8 cellular contexts compared by ENCODE assay signal in genomic region chr19:8389891-8390616, GRCh38. TPM values are rescaled to one million over a fixed set of nuclear protein-coding genes. Genes with fewer than 3 reads are reported as not detected.
A peak's percentile ranks its signal among the peaks of the same experiment; 100 is the strongest.
DNase-seq lines count a peak whose midpoint lies in the region; ATAC-seq and TF ChIP-seq lines count a peak whose summit lies in the region.

TSS of gene RAB11B (plus strand) at chr19:8390360. CDS start at chr19:8390417, 57 bp downstream.

- TF ChIP-seq CTCF in VCaP (conservative IDR thresholded peaks at IDR 0.05) (no peak), breast epithelium (IDR thresholded peaks at IDR 0.05) (peak in 2 of 3 donors; percentile 5 to 15)

- H2AFZ ChIP-seq in ACC112 (ENCODE audit: low read length, unreplicated experiment): peak within 1 kb of the TSS; percentile 62

- H3K9ac ChIP-seq in iPS-18a (ENCODE audit: low read length): peak within 1 kb of the TSS; percentile 99
- peak within 1 kb of the TSS; percentile 98 for H3K9ac ChIP-seq in skeletal muscle satellite cell (ENCODE audit: low read depth, low read length)

- H3K9me3 ChIP-seq in breast epithelium: no peaks in the 10 kb centered on the region
- H3K9me3 ChIP-seq in iPS-18a (ENCODE audit: control insufficient read depth, low read depth, low read length): no peaks in the 10 kb centered on the region
- no peaks in the 10 kb centered on the region for H3K9me3 ChIP-seq in skeletal muscle satellite cell (replicated peaks; ENCODE audit: low read length)

- H3K4me3 ChIP-seq in ACC112 (ENCODE audit: low read depth, low read length) (peak within 1 kb of the TSS; percentile 98), breast epithelium (peak within 1 kb of the TSS; percentile 96 to 98 (median 96)), iPS-18a (ENCODE audit: low read length) (peak within 1 kb of the TSS; percentile 91), skeletal muscle satellite cell (ENCODE audit: low read length) (peak within 1 kb of the TSS; percentile 80)

- DNase-seq in NCI-H2196 treated with DMSO at 0.1 percent for 48 hours (lab: John Stamatoyannopoulos, UW; ENCODE audit: unreplicated experiment) (peak; percentile 100), breast epithelium (ENCODE audit: low spot score in 2 of 2) (peak; percentile 99 to 100)

- TF ChIP-seq POLR2A in breast epithelium (IDR thresholded peaks at IDR 0.05): peak; percentile 59

- intact Hi-C loops in breast epithelium (cut with DNase I; ENCODE audit: low total_unique reads): no loop called here

- H3K4me1 ChIP-seq in ACC112 (ENCODE audit: control insufficient read depth, insufficient read depth, low read length, unreplicated experiment) (peaks cover 15% of the 10 kb centered on the region), breast epithelium (peaks cover 5 to 27% of the 10 kb centered on the region in 2 donors), iPS-18a (ENCODE audit: control insufficient read depth, low read depth, low read length) (peaks cover 4% of the 10 kb centered on the region), skeletal muscle satellite cell (ENCODE audit: control insufficient read depth, insufficient read depth, low read length) (peaks cover 32% of the 10 kb centered on the region)

- H3K27me3 ChIP-seq in ACC112 (ENCODE audit: insufficient read depth, low read length) (no peaks in the 10 kb centered on the region), breast epithelium (no peaks in the 10 kb centered on the region), iPS-18a (ENCODE audit: control insufficient read depth, insufficient read depth, low read length) (no peaks in the 10 kb centered on the region), skeletal muscle satellite cell (ENCODE audit: control insufficient read depth, insufficient read depth, low read length) (no peaks in the 10 kb centered on the region)

- ATAC-seq in GM18870 (IDR thresholded peaks at IDR 0.05; ENCODE audit: unreplicated experiment) (peak; percentile 95), HG03135 (IDR thresholded peaks at IDR 0.05; ENCODE audit: unreplicated experiment) (peak; percentile 92)

- peak within 1 kb of the TSS; percentile 99 for H3K27ac ChIP-seq in ACC112 (ENCODE audit: low read depth, low read length)
- H3K27ac ChIP-seq in VCaP: peak within 1 kb of the TSS; percentile 94
- H3K27ac ChIP-seq in breast epithelium: peak within 1 kb of the TSS; percentile 100
- peak within 1 kb of the TSS; percentile 92 for H3K27ac ChIP-seq in iPS-18a (ENCODE audit: low read length)

- peak within 1 kb of the TSS; percentile 79 for H3K4me2 ChIP-seq in skeletal muscle satellite cell (ENCODE audit: low read length)

- H3K79me2 ChIP-seq in ACC112 (ENCODE audit: control insufficient read depth, insufficient read depth, low read length, unreplicated experiment): peaks cover 25% of the 10 kb centered on the region

- H3K36me3 ChIP-seq in ACC112 (ENCODE audit: insufficient read depth, low read length) (no peaks in the 10 kb centered on the region), breast epithelium (no peaks in the 10 kb centered on the region), iPS-18a (ENCODE audit: control insufficient read depth, low read depth, low read length) (no peaks in the 10 kb centered on the region), skeletal muscle satellite cell (ENCODE audit: insufficient read depth, low read length) (no peaks in the 10 kb centered on the region)

RNA-seq across cellular contexts. Expression of gene RAB11B, which starts in this region (rescaled TPM):
- total RNA-seq in breast epithelium: 10 to 100 TPM; 39.5 to 57.7 (median 41.3) TPM
- 20.1 and 25.1 TPM in 2 replicates for total RNA-seq in skeletal muscle satellite cell (2012; rRNA removed)

Comparison
In these comparisons a context has a peak if more than half of its experiments do, and no peak if none do; other contexts are left out.
1. Peak in every context shown above with its lines: DNase-seq, ATAC-seq, H3K4me3 ChIP-seq and H3K27ac ChIP-seq.